ENCODE assay signal across 8 cellular contexts in the genomic region with DNA sequence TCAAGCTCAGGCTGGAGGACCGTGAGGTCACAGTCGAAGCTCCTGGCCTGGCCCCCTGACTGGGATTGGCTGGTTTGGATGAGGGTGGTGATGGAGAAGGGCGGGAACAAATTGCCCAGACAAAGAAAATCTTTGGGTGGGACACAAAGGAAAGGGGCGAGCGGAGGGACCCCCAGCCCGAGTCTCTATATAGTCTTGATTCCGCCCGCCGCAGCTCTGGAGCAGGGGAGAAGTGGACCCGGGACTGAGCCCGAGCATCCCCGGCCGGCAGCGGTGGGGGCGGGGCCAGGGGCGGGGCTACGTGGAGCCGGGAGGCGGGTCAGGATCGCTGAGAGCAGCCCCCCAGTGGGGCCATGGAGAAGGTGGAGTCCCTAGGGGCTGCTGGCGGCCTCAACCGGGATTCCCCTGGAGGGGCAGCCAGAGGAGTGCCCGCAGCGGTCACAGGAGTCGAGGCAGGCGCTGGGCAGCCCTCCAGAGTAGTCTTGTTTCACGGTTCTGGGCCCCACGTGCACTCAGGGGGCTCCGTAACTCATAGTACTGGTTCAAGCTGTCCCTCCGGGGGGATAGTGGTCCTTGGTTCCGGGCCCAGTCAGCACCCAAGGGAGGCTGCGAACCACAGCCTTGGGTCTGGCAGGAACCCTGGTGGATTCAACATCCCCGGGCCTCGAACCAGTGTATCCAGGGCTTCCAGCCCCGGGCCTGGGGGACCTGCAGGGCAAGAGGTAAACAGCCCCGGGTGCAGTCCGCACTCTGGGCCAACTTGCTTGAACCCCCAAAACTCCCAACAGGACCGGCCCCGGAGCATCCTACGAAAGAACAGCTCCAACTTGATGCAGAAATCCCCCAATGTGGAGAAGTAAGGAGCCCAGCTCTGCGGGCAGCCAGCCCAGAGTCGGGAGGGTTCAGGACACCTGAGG. TPM values are rescaled to one million over a fixed set of nuclear protein-coding genes. Genes with fewer than 3 reads are reported as not detected.
DNase-seq lines count a peak whose midpoint lies in the region; ATAC-seq, FAIRE-seq and TF ChIP-seq lines count a peak whose summit lies in the region.

No MANE protein-coding gene starts in this region.

- peak overlapping the region; percentile 35; the same call in 1 of the 2 replicates for H2AK5ac ChIP-seq in IMR-90 (ENCODE audit: low read depth, low read length)

- peak overlapping the region; percentile 71 for H3K9ac ChIP-seq in IMR-90 (ENCODE audit: low read depth, low read length)

- peaks cover 5% of the 10 kb centered on the region for H3K27me3 ChIP-seq in IMR-90 (ENCODE audit: control insufficient read depth, insufficient read depth, low read length)
- no peaks in the 10 kb centered on the region for H3K27me3 ChIP-seq in pancreas

- H3K23ac ChIP-seq in IMR-90 (ENCODE audit: low read depth, low read length), result peak overlapping the region; percentile 10; the same call in 1 of the 2 replicates

- 0% methylated on average over 12 of the region's 42 CpGs; no CpG with 5 or more reads in 1 of the 2 experiments for WGBS in IMR-90 (ENCODE audit: extremely low coverage in 2 of 2, insufficient read length in 1 of 2), 2 experiments
- 17 to 18% methylated on average over 41 to 42 of the region's 42 CpGs for WGBS in pancreas, 2 donors

- H3K27ac Mint-ChIP-seq in activated naive CD8-positive, alpha-beta T cell, result peak overlapping the region; percentile 96
- peak overlapping the region; percentile 96 for H3K27ac Mint-ChIP-seq in type B pancreatic cell

- DNase-seq in DMS79 treated with DMSO at 0.1 percent for 48 hours (lab: John Stamatoyannopoulos, UW) (peak; percentile 82), IMR-90 (peak; percentile 70), SK-MEL-5 (ENCODE audit: low read depth, low spot score) (peak; percentile 89), Right ventricle myocardium superior (peak; percentile 81), pancreas (peak; percentile 55 to 86 (median 78)), type B pancreatic cell (ENCODE audit: extremely low spot score, unreplicated experiment) (no peak)

- no peak overlapping the region for H3K18ac ChIP-seq in IMR-90 (ENCODE audit: low read depth, low read length)

- no peak for FAIRE-seq in pancreas (lab: Jason Lieb, UNC)

- H3K36me3 ChIP-seq in IMR-90 (ENCODE audit: control insufficient read depth, insufficient read depth, low read length), result peaks cover 7% of the 10 kb centered on the region
- no peaks in the 10 kb centered on the region for H3K36me3 ChIP-seq in pancreas

- POLR2A ChIA-PET in IMR-90 (lab: Charles Lee; ENCODE audit: unreplicated experiment), result no interaction called here

- peak overlapping the region; percentile 93 for H3K4me2 ChIP-seq in IMR-90 (ENCODE audit: low read depth, low read length)

- H3K9me1 ChIP-seq in IMR-90 (ENCODE audit: insufficient read depth, low read length), result peaks cover 6% of the 10 kb centered on the region; the same call in 1 of the 2 replicates

- no peaks in the 10 kb centered on the region for H3K9me3 Mint-ChIP-seq in activated naive CD8-positive, alpha-beta T cell (ENCODE audit: low read depth)
- no peaks in the 10 kb centered on the region for H3K9me3 Mint-ChIP-seq in type B pancreatic cell

- H4K8ac ChIP-seq in IMR-90 (ENCODE audit: low read depth in 2 of 2, low read length in 2 of 2), result peak overlapping the region; percentile 39 to 85; a peak in 3 of 4 replicates

- peaks cover 2% of the 10 kb centered on the region for H3K36me3 Mint-ChIP-seq in activated naive CD8-positive, alpha-beta T cell
- no peaks in the 10 kb centered on the region for H3K36me3 Mint-ChIP-seq in type B pancreatic cell

- H3K4me1 Mint-ChIP-seq in activated naive CD8-positive, alpha-beta T cell (ENCODE audit: low read depth), result peaks cover 51% of the 10 kb centered on the region
- peaks cover 22% of the 10 kb centered on the region for H3K4me1 Mint-ChIP-seq in type B pancreatic cell (ENCODE audit: unreplicated experiment)

- no peak for TF ChIP-seq RAD21 in IMR-90 (IDR thresholded peaks at IDR 0.05; ENCODE audit: low read length)

- H3K4ac ChIP-seq in IMR-90 (ENCODE audit: low read depth, low read length), result peak overlapping the region; percentile 53; the same call in 1 of the 2 replicates

- peak overlapping the region; percentile 72 for H3K27ac ChIP-seq in IMR-90 (ENCODE audit: insufficient read depth, low read length)
- peak overlapping the region; percentile 71 to 91 (median 82) for H3K27ac ChIP-seq in pancreas

- H2BK20ac ChIP-seq in IMR-90 (ENCODE audit: low read depth, low read length), result no peak overlapping the region

- H2BK15ac ChIP-seq in IMR-90 (ENCODE audit: low read depth, low read length), result 0 out of 3 replicates have a peak overlapping the region, but pooled peaks have one; percentile 26

- TF ChIP-seq POLR2A in IMR-90 (IDR thresholded peaks at IDR 0.05; ENCODE audit: low read depth, low read length), result no peak

- H4K91ac ChIP-seq in IMR-90 (ENCODE audit: insufficient read depth, low read depth, low read length), result 0 out of 2 replicates have a peak overlapping the region, but pooled peaks have one; percentile 9

- H3K14ac ChIP-seq in IMR-90 (replicated peaks; ENCODE audit: low read depth, low read length), result peak overlapping the region; percentile 62; the same call in 1 of the 2 replicates

- peak overlapping the region; percentile 58 for H4K5ac ChIP-seq in IMR-90 (ENCODE audit: low read depth, low read length)

- H2AFZ ChIP-seq in IMR-90 (replicated peaks; ENCODE audit: low read length, poor library complexity), result peak overlapping the region; percentile 97

- ATAC-seq in GM21528 (IDR thresholded peaks at IDR 0.05; ENCODE audit: low FRiP score, unreplicated experiment) (peak; percentile 41), IMR-90 (ENCODE audit: low read depth) (peak; percentile 79), Right ventricle myocardium superior (ENCODE audit: poor library complexity) (peak; percentile 71), pancreas (peak; percentile 36 to 72 (median 62))

- H2BK120ac ChIP-seq in IMR-90 (ENCODE audit: low read depth, low read length), result no peak overlapping the region

- H3K4me3 ChIP-seq in IMR-90 (ENCODE audit: insufficient read depth, low read depth, low read length) (peak overlapping the region; percentile 86), pancreas (peak overlapping the region; percentile 87 to 98 (median 96))

- H3K27me3 Mint-ChIP-seq in activated naive CD8-positive, alpha-beta T cell, result no peaks in the 10 kb centered on the region
- no peaks in the 10 kb centered on the region for H3K27me3 Mint-ChIP-seq in type B pancreatic cell

- H3K4me1 ChIP-seq in IMR-90 (ENCODE audit: control insufficient read depth, insufficient read depth, low read length) (peaks cover 5% of the 10 kb centered on the region; the same call in 1 of the 2 replicates), pancreas (peaks cover 0 to 11% (median 4%) of the 10 kb centered on the region in 3 donors)

- H3K9me3 ChIP-seq in IMR-90 (ENCODE audit: control insufficient read depth, insufficient read depth, low read length) (no peaks in the 10 kb centered on the region), pancreas (no peaks in the 10 kb centered on the region)

- dilution Hi-C loops in IMR-90 (cut with HindIII; ENCODE audit: low sequenced_read_pairs, unreplicated experiment), result no loop called here

- peaks cover 10 to 21% of the 10 kb centered on the region in 2 experiments; a peak in 3 of 4 replicates for H3K79me1 ChIP-seq in IMR-90 (ENCODE audit: low read depth in 1 of 2, low read length in 2 of 2)

- in situ Hi-C loops in IMR-90 (cut with MboI; ENCODE audit: low sequenced_read_pairs), result loop anchor here (5.0 kb wide), 1 partner anchor 53 kb away; no protein-coding TSS in a partner anchor
- in situ Hi-C loops in SK-MEL-5 (cut with HindIII; ENCODE audit: low pct_unique_long_range_greater_than_20kb, low sequenced_read_pairs), result no loop called here

- peak overlapping the region; percentile 94 for H3K4me3 Mint-ChIP-seq in activated naive CD8-positive, alpha-beta T cell
- H3K4me3 Mint-ChIP-seq in type B pancreatic cell, result peak overlapping the region; percentile 93

- no peak for TF ChIP-seq CTCF in IMR-90 (conservative IDR thresholded peaks at IDR 0.05; ENCODE audit: low read depth, low read length)
- no peak for TF ChIP-seq CTCF in pancreas (IDR thresholded peaks at IDR 0.05)
- no peak for TF ChIP-seq CTCF in type B pancreatic cell (conservative IDR thresholded peaks at IDR 0.05)

- peak overlapping the region; percentile 83 for H2AK9ac ChIP-seq in IMR-90 (replicated peaks; ENCODE audit: low read depth, low read length, poor library complexity)

- BruUV-seq in IMR-90 (replicated peaks; lab: Mats Ljungman, UMichigan), result no TSS peak

- peak overlapping the region; percentile 65 for H2BK5ac ChIP-seq in IMR-90 (ENCODE audit: low read depth, low read length, poor library complexity, severe bottlenecking)

- intact Hi-C loops in IMR-90 (cut with micrococcal nuclease), result no loop called here
- intact Hi-C loops in Right ventricle myocardium superior (cut with DNase I), result loop anchor here (2.0 kb wide), 1 partner anchor 20 kb away; no protein-coding TSS in a partner anchor
- intact Hi-C loops in pancreas (cut with DNase I), result no loop called here

- H4K20me1 ChIP-seq in IMR-90 (ENCODE audit: insufficient read depth, low read length), result no peaks in the 10 kb centered on the region

- peak overlapping the region; percentile 45; the same call in 1 of the 2 replicates for H3K56ac ChIP-seq in IMR-90 (ENCODE audit: extremely low read depth, insufficient read depth, low read length)

- CTCF ChIA-PET in IMR-90 (lab: Yijun Ruan, JAX), result no interaction called here

RNA-seq across cellular contexts. Expression of a gene that starts 1.2 kb away (rescaled TPM):
- 8.4 and 9.2 TPM in 2 replicates for total RNA-seq in IMR-90 (2012; rRNA removed)
- polyA plus RNA-seq in IMR-90 (2012; rRNA removed), result 23.3 and 26.3 TPM in 2 replicates
- polyA plus RNA-seq in IMR-90 (2012; cell fraction: cytosol; rRNA removed), result 8.2 and 10.6 TPM in 2 replicates
- polyA plus RNA-seq in IMR-90 (2012; cell fraction: nucleus; rRNA removed; ENCODE audit: low replicate concordance), result 135 and 269 TPM in 2 replicates
- total RNA-seq in SK-MEL-5 (2014; rRNA removed; shearing (Covaris generic)), result 13.6 and 19.4 TPM in 2 replicates
- polyA plus RNA-seq in SK-MEL-5 (2015; cell fraction: cytosol; rRNA removed), result 16.6 and 19.9 TPM in 2 replicates
- polyA plus RNA-seq in SK-MEL-5 (2015; cell fraction: nucleus; rRNA removed), result 230 and 239 TPM in 2 replicates
- total RNA-seq in Right ventricle myocardium superior, result 26.2 TPM
- total RNA-seq in pancreas, result 10 to 100 TPM; 12.6 to 27.1 (median 15.4) TPM
- polyA plus RNA-seq in pancreas, result 10 to 100 TPM; 49.0 to 72.1 TPM
- total RNA-seq in type B pancreatic cell (ENCODE audit: low replicate concordance), result 49.9 and 61.5 TPM in 2 replicates

RNA-seq across cellular contexts. Expression of a gene that starts 6.0 kb away (rescaled TPM):
- under 0.01 and 0.83 TPM in 2 replicates for total RNA-seq in IMR-90 (2012; rRNA removed)
- 2.1 and 2.3 TPM in 2 replicates for polyA plus RNA-seq in IMR-90 (2012; rRNA removed)
- polyA plus RNA-seq in IMR-90 (2012; cell fraction: cytosol; rRNA removed), result 0.23 and 2.6 TPM in 2 replicates
- 1.1 and 1.3 TPM in 2 replicates for polyA plus RNA-seq in IMR-90 (2012; cell fraction: nucleus; rRNA removed; ENCODE audit: low replicate concordance)
- total RNA-seq in SK-MEL-5 (2014; rRNA removed; shearing (Covaris generic)), result 0.03 TPM in 1 of 2 replicates, not detected in the other
- 0.37 TPM in 1 of 2 replicates, not detected in the other for polyA plus RNA-seq in SK-MEL-5 (2015; cell fraction: cytosol; rRNA removed)
- not detected in 2 replicates for polyA plus RNA-seq in SK-MEL-5 (2015; cell fraction: nucleus; rRNA removed)
- 14.9 TPM for total RNA-seq in Right ventricle myocardium superior
- total RNA-seq in pancreas, result 1 to 10 TPM; 1.6 to 5.6 (median 3.0) TPM
- polyA plus RNA-seq in pancreas, result 1 to 10 TPM; 2.9 to 4.4 TPM
- 3.2 and 8.3 TPM in 2 replicates for total RNA-seq in type B pancreatic cell (ENCODE audit: low replicate concordance)

RNA-seq across cellular contexts. Expression of a gene that starts 15.2 kb away (rescaled TPM):
- 36.2 and 37.5 TPM in 2 replicates for total RNA-seq in IMR-90 (2012; rRNA removed)
- 47.5 and 50.9 TPM in 2 replicates for polyA plus RNA-seq in IMR-90 (2012; rRNA removed)
- 40.8 and 58.5 TPM in 2 replicates for polyA plus RNA-seq in IMR-90 (2012; cell fraction: cytosol; rRNA removed)
- 122 and 144 TPM in 2 replicates for polyA plus RNA-seq in IMR-90 (2012; cell fraction: nucleus; rRNA removed; ENCODE audit: low replicate concordance)
- total RNA-seq in SK-MEL-5 (2014; rRNA removed; shearing (Covaris generic)), result 73.7 and 74.8 TPM in 2 replicates
- polyA plus RNA-seq in SK-MEL-5 (2015; cell fraction: cytosol; rRNA removed), result 81.1 and 105 TPM in 2 replicates
- 261 and 262 TPM in 2 replicates for polyA plus RNA-seq in SK-MEL-5 (2015; cell fraction: nucleus; rRNA removed)
- total RNA-seq in Right ventricle myocardium superior, result 68.8 TPM
- total RNA-seq in pancreas, result 10 to 100 TPM; 22.1 to 33.5 (median 27.6) TPM
- 100 to 1,000 TPM in 1 of 2 donors, 10 to 100 TPM in 1; 68.9 to 101 TPM for polyA plus RNA-seq in pancreas
- total RNA-seq in type B pancreatic cell (ENCODE audit: low replicate concordance), result 75.0 and 75.4 TPM in 2 replicates

RNA-seq across cellular contexts. Expression of a gene that starts 21.6 kb away (rescaled TPM):
- total RNA-seq in IMR-90 (2012; rRNA removed) (10.6 and 10.8 TPM in 2 replicates), Right ventricle myocardium superior (4.4 TPM), pancreas (1 to 10 TPM; 3.4 to 6.6 (median 4.3) TPM), type B pancreatic cell (ENCODE audit: low replicate concordance) (9.5 and 15.5 TPM in 2 replicates)
- polyA plus RNA-seq in IMR-90 (2012; rRNA removed) (14.4 and 16.4 TPM in 2 replicates), pancreas (1 to 10 TPM; 7.2 TPM)
- 8.7 and 14.4 TPM in 2 replicates for polyA plus RNA-seq in IMR-90 (2012; cell fraction: cytosol; rRNA removed)
- 9.6 and 10.0 TPM in 2 replicates for polyA plus RNA-seq in IMR-90 (2012; cell fraction: nucleus; rRNA removed; ENCODE audit: low replicate concordance)
- total RNA-seq in SK-MEL-5 (2014; rRNA removed; shearing (Covaris generic)), result 2.0 and 2.5 TPM in 2 replicates
- polyA plus RNA-seq in SK-MEL-5 (2015; cell fraction: cytosol; rRNA removed), result 6.0 and 8.1 TPM in 2 replicates
- polyA plus RNA-seq in SK-MEL-5 (2015; cell fraction: nucleus; rRNA removed), result 6.7 and 7.5 TPM in 2 replicates

RNA-seq across cellular contexts. Expression of a gene that starts 22.9 kb away (rescaled TPM):
- 718 and 883 TPM in 2 replicates for total RNA-seq in IMR-90 (2012; rRNA removed)
- 660 and 782 TPM in 2 replicates for polyA plus RNA-seq in IMR-90 (2012; rRNA removed)
- polyA plus RNA-seq in IMR-90 (2012; cell fraction: cytosol; rRNA removed), result 980 and 1,099 TPM in 2 replicates
- 459 and 607 TPM in 2 replicates for polyA plus RNA-seq in IMR-90 (2012; cell fraction: nucleus; rRNA removed; ENCODE audit: low replicate concordance)
- 839 and 914 TPM in 2 replicates for total RNA-seq in SK-MEL-5 (2014; rRNA removed; shearing (Covaris generic))
- polyA plus RNA-seq in SK-MEL-5 (2015; cell fraction: cytosol; rRNA removed), result 1,162 and 1,219 TPM in 2 replicates
- polyA plus RNA-seq in SK-MEL-5 (2015; cell fraction: nucleus; rRNA removed), result 294 and 354 TPM in 2 replicates
- 295 TPM for total RNA-seq in Right ventricle myocardium superior
- 100 to 1,000 TPM; 104 to 220 (median 187) TPM for total RNA-seq in pancreas
- 100 to 1,000 TPM; 167 to 205 TPM for polyA plus RNA-seq in pancreas
- 454 and 510 TPM in 2 replicates for total RNA-seq in type B pancreatic cell (ENCODE audit: low replicate concordance)
